Comparison of ENCODE assay signal across 17 cellular contexts in genomic region chr16:86214326-86215232, GRCh38.
DNase-seq lines count a peak whose midpoint lies in the region; ATAC-seq and TF ChIP-seq lines count a peak whose summit lies in the region.
"Had no signal": no experiment of that assay in that cellular context is flagged by ENCODE, and none has a peak within 500 bp of the region (broad histone marks: within the 10 kb centered on the region; RNA-seq: fewer than 3 reads in every experiment).

No MANE protein-coding gene starts in this region.

- H3K9me3 ChIP-seq in gastroesophageal sphincter (no peaks in the 10 kb centered on the region), mesenchymal stem cell (ENCODE audit: control insufficient read depth, low read length) (no peaks in the 10 kb centered on the region), upper lobe of left lung (no peaks in the 10 kb centered on the region)
- H3K9me3 ChIP-seq: psoas muscle, SK-N-SH had no signal

- no peaks in the 10 kb centered on the region for H3K79me1 ChIP-seq in mesenchymal stem cell (replicated peaks; ENCODE audit: low read length, poor library complexity, severe bottlenecking)

- no peak for TF ChIP-seq POLR2A in gastroesophageal sphincter (IDR thresholded peaks at IDR 0.05)
- no peak for TF ChIP-seq POLR2A in upper lobe of left lung (IDR thresholded peaks at IDR 0.05)

- 27 to 36% methylated on average over 3 to 11 of the region's 14 CpGs for WGBS in gastroesophageal sphincter (ENCODE audit: low coverage in 1 of 2), 2 donors
- 72% methylated on average over 14 of the region's 14 CpGs for WGBS in mesenchymal stem cell
- 40 to 48% methylated on average over 12 to 14 of the region's 14 CpGs for WGBS in upper lobe of left lung, 2 donors

- DNase-seq in RPMI7951 (ENCODE audit: low read depth) = peak; percentile 23
- DNase-seq in mesenchymal stem cell = no peak
- DNase-seq in upper lobe of left lung = no peak
- DNase-seq in foreskin fibroblast = no peak
- DNase-seq in stimulated activated naive B cell treated with anti-CD40 and anti-IgM and Interleukin-4, amounts not matched to agents 10 μg/mL and 1 μg/mL and 100 μg/mL, for 72 hours = no peak
- DNase-seq: activated CD4-positive, alpha-beta T cell treated with anti-CD3 and anti-CD28 coated beads, Interleukin-2, amount 50 U/mL, for 4 hours; activated T-cell treated with anti-CD3 and anti-CD28 coated beads, Interleukin-2, amount 50 U/mL, for 72 hours; DMS53; islet precursor cell; NCI-H1417 treated with DMSO at 0.1 percent for 48 hours; NCI-H226; psoas muscle; SK-N-SH had no signal

- no peak overlapping the region for H3K9ac ChIP-seq in mesenchymal stem cell (ENCODE audit: low read length)
- H3K9ac ChIP-seq: SK-N-SH had no signal

- H3K4me2 ChIP-seq in mesenchymal stem cell (ENCODE audit: low read length, poor library complexity, severe bottlenecking) = no peak overlapping the region
- H3K4me2 ChIP-seq: SK-N-SH had no signal

- peak overlapping the region in 1 of 2 experiments; percentile 61 for H3K14ac ChIP-seq in mesenchymal stem cell (ENCODE audit: low read length in 2 of 2)

- H3K23ac ChIP-seq in mesenchymal stem cell (ENCODE audit: low read length in 2 of 2) = no peak overlapping the region

- no peak overlapping the region for H2AK5ac ChIP-seq in mesenchymal stem cell (ENCODE audit: low read length, severe bottlenecking)

- H3K4me3 ChIP-seq in gastroesophageal sphincter (no peak overlapping the region), mesenchymal stem cell (ENCODE audit: insufficient read depth in 1 of 2, low read depth in 1 of 2, low read length in 2 of 2) (no peak overlapping the region), upper lobe of left lung (no peak overlapping the region), foreskin fibroblast (ENCODE audit: low read depth in 1 of 2, low read length in 2 of 2) (no peak overlapping the region)
- H3K4me3 ChIP-seq: cardiac muscle cell, psoas muscle had no signal

- ATAC-seq in gastroesophageal sphincter (peak; percentile 34), upper lobe of left lung (ENCODE audit: low FRiP score in 2 of 2) (peak in 1 of 2 donors; percentile 32), GM18498 (IDR thresholded peaks at IDR 0.05; ENCODE audit: unreplicated experiment) (no peak)
- ATAC-seq in stimulated activated naive B cell treated with anti-CD40 and anti-IgM and Interleukin-4, amounts not matched to agents 10 μg/mL and 1 μg/mL and 100 μg/mL, for 72 hours (replicated peaks) = no peak
- ATAC-seq: activated T-cell treated with anti-CD3 and anti-CD28 coated beads, Interleukin-2, amount 50 U/mL, for 72 hours had no signal

- H3K27ac Mint-ChIP-seq in stimulated activated naive B cell treated with anti-CD40 and anti-IgM and Interleukin-4, amounts not matched to agents 10 μg/mL and 1 μg/mL and 100 μg/mL, for 72 hours = no peak overlapping the region
- H3K27ac Mint-ChIP-seq: activated T-cell treated with anti-CD3 and anti-CD28 coated beads, Interleukin-2, amount 50 U/mL, for 72 hours; CD14-positive monocyte had no signal

- no peak overlapping the region for H2AFZ ChIP-seq in mesenchymal stem cell (ENCODE audit: low read depth, low read length)

- H2BK12ac ChIP-seq in mesenchymal stem cell (ENCODE audit: low read length in 2 of 2) = peak overlapping the region; percentile 57

- H3K4ac ChIP-seq in mesenchymal stem cell (ENCODE audit: low read depth in 1 of 2, low read length in 2 of 2) = no peak overlapping the region

- no peak overlapping the region for H2BK5ac ChIP-seq in mesenchymal stem cell (ENCODE audit: low read depth, low read length, poor library complexity, severe bottlenecking)

- peak overlapping the region; percentile 56 for H4K8ac ChIP-seq in mesenchymal stem cell (ENCODE audit: low read length)

- peaks cover 0 to 7% of the 10 kb centered on the region in 2 donors for H3K36me3 Mint-ChIP-seq in stimulated activated naive B cell treated with anti-CD40 and anti-IgM and Interleukin-4, amounts not matched to agents 10 μg/mL and 1 μg/mL and 100 μg/mL, for 72 hours
- H3K36me3 Mint-ChIP-seq: CD14-positive monocyte had no signal

- H3K4me1 Mint-ChIP-seq in stimulated activated naive B cell treated with anti-CD40 and anti-IgM and Interleukin-4, amounts not matched to agents 10 μg/mL and 1 μg/mL and 100 μg/mL, for 72 hours = peaks cover 22 to 31% of the 10 kb centered on the region in 2 donors

- H3K4me1 ChIP-seq in gastroesophageal sphincter = peaks cover 0 to 35% (median 12%) of the 10 kb centered on the region in 3 donors
- H3K4me1 ChIP-seq in mesenchymal stem cell (ENCODE audit: control insufficient read depth, insufficient read depth, low read depth, low read length) = no peaks in the 10 kb centered on the region
- peaks cover 0 to 21% (median 9%) of the 10 kb centered on the region in 4 donors for H3K4me1 ChIP-seq in upper lobe of left lung
- H3K4me1 ChIP-seq: psoas muscle had no signal

- H3K36me3 ChIP-seq in gastroesophageal sphincter = no peaks in the 10 kb centered on the region
- no peaks in the 10 kb centered on the region for H3K36me3 ChIP-seq in mesenchymal stem cell (ENCODE audit: control insufficient read depth in 1 of 2, insufficient read depth in 2 of 2, low read depth in 1 of 2, low read length in 2 of 2)
- H3K36me3 ChIP-seq in upper lobe of left lung = no peaks in the 10 kb centered on the region
- H3K36me3 ChIP-seq: cardiac muscle cell had no signal

- TF ChIP-seq EP300 in gastroesophageal sphincter (IDR thresholded peaks at IDR 0.05) (no peak), upper lobe of left lung (IDR thresholded peaks at IDR 0.05) (no peak)

- peak overlapping the region; percentile 25 for H4K91ac ChIP-seq in mesenchymal stem cell (ENCODE audit: low read length)

- H3K27me3 ChIP-seq in gastroesophageal sphincter = no peaks in the 10 kb centered on the region
- H3K27me3 ChIP-seq in mesenchymal stem cell (ENCODE audit: control insufficient read depth in 1 of 2, insufficient read depth in 1 of 2, low read length in 2 of 2) = peaks cover 0 to 80% of the 10 kb centered on the region in 2 experiments
- no peaks in the 10 kb centered on the region for H3K27me3 ChIP-seq in upper lobe of left lung
- H3K27me3 ChIP-seq: cardiac muscle cell had no signal

- H3K27ac ChIP-seq in gastroesophageal sphincter (peak overlapping the region in 3 of 4 donors; percentile 46 to 67 (median 64)), mesenchymal stem cell (ENCODE audit: low read length, poor library complexity, severe bottlenecking) (no peak overlapping the region), upper lobe of left lung (peak overlapping the region; percentile 47 to 79 (median 62))
- H3K27ac ChIP-seq: cardiac muscle cell, psoas muscle had no signal

- H3K9me3 Mint-ChIP-seq in stimulated activated naive B cell treated with anti-CD40 and anti-IgM and Interleukin-4, amounts not matched to agents 10 μg/mL and 1 μg/mL and 100 μg/mL, for 72 hours = peaks cover 10 to 13% of the 10 kb centered on the region in 2 donors

- no peak overlapping the region for H3K4me3 Mint-ChIP-seq in stimulated activated naive B cell treated with anti-CD40 and anti-IgM and Interleukin-4, amounts not matched to agents 10 μg/mL and 1 μg/mL and 100 μg/mL, for 72 hours
- H3K4me3 Mint-ChIP-seq: activated T-cell treated with anti-CD3 and anti-CD28 coated beads, Interleukin-2, amount 50 U/mL, for 72 hours; CD14-positive monocyte had no signal

- peak overlapping the region; percentile 4 for H2BK120ac ChIP-seq in mesenchymal stem cell (ENCODE audit: low read depth, low read length)

- TF ChIP-seq CTCF in gastroesophageal sphincter (IDR thresholded peaks at IDR 0.05) (no peak), upper lobe of left lung (IDR thresholded peaks at IDR 0.05) (no peak), foreskin fibroblast (IDR thresholded peaks at IDR 0.05; ENCODE audit: low read depth, low read length) (no peak)

- no peak overlapping the region for H2BK15ac ChIP-seq in mesenchymal stem cell (ENCODE audit: low read depth, poor library complexity, severe bottlenecking)

- peak overlapping the region in 1 of 2 experiments; percentile 85 for H3K18ac ChIP-seq in mesenchymal stem cell (ENCODE audit: low read depth in 1 of 2, low read length in 2 of 2)

- H3K27me3 Mint-ChIP-seq in stimulated activated naive B cell treated with anti-CD40 and anti-IgM and Interleukin-4, amounts not matched to agents 10 μg/mL and 1 μg/mL and 100 μg/mL, for 72 hours = peaks cover 1 to 5% of the 10 kb centered on the region in 2 donors
